Comparison of ENCODE assay signal across 14 cellular contexts in the genomic region with DNA sequence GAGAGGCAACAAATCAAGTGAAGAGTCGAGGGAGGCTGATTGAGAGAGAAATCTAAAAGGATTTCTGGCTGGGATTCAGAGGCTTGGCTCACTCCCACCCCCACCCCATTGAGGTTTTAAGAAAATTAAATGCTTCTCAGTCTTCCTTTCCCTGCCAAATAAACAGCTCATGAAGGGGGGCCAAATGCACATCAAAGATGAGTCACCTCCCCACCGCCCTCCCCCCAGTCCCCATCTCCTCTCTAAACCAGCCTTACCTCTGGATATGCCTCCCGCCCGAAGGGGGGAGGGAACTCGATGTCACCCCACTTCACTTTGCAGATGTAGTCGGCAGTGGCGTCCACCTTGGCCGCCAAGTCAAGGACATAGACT. TPM values are rescaled to one million over a fixed set of nuclear protein-coding genes. Genes with fewer than 3 reads are reported as not detected.
DNase-seq lines count a peak whose midpoint lies in the region; ATAC-seq, FAIRE-seq and TF ChIP-seq lines count a peak whose summit lies in the region.
"Had no signal": no experiment of that assay in that cellular context is flagged by ENCODE, and none has a peak within 500 bp of the region (broad histone marks: within the 10 kb centered on the region; RNA-seq: fewer than 3 reads in every experiment).

No MANE protein-coding gene starts in this region.

- H3K79me2 ChIP-seq in astrocyte (ENCODE audit: insufficient read depth, low read length), result peaks cover 63% of the 10 kb centered on the region

- no peaks in the 10 kb centered on the region for H3K9me3 ChIP-seq in astrocyte (ENCODE audit: insufficient read depth, low read depth, low read length)
- H3K9me3 ChIP-seq: thoracic aorta had no signal

- peaks cover 66% of the 10 kb centered on the region for H4K20me1 ChIP-seq in astrocyte (ENCODE audit: insufficient read depth, low read length)

- peaks cover 43% of the 10 kb centered on the region for H3K4me1 ChIP-seq in astrocyte (ENCODE audit: insufficient read depth, low read length)

- H3K36me3 Mint-ChIP-seq in HFFc6 (ENCODE audit: low read depth), result peaks cover 45% of the 10 kb centered on the region
- peaks cover 41% of the 10 kb centered on the region for H3K36me3 Mint-ChIP-seq in astrocyte (ENCODE audit: low read depth, unreplicated experiment)

- H3K4me1 Mint-ChIP-seq in HFFc6 (ENCODE audit: low read depth) (peaks cover 52% of the 10 kb centered on the region), astrocyte (ENCODE audit: low read depth, unreplicated experiment) (peaks cover 31% of the 10 kb centered on the region)
- H3K4me1 Mint-ChIP-seq: activated naive CD4-positive, alpha-beta T cell treated with anti-CD3 and anti-CD28 coated beads, Interleukin-2, amount 10 ng/mL, durations not matched to agents 7 days and 5 days; CD14-positive monocyte had no signal

- no peak for FAIRE-seq in astrocyte (lab: Jason Lieb, UNC)
- FAIRE-seq: endometrium had no signal

- peaks cover 70% of the 10 kb centered on the region for H3K36me3 ChIP-seq in astrocyte (ENCODE audit: insufficient read depth, low read length)

- H3K4me3 Mint-ChIP-seq in HFFc6, result peak overlapping the region; percentile 23
- peak overlapping the region; percentile 23 for H3K4me3 Mint-ChIP-seq in astrocyte (ENCODE audit: unreplicated experiment)
- H3K4me3 Mint-ChIP-seq: activated CD4-positive, alpha-beta T cell treated with anti-CD3 and anti-CD28 coated beads, Interleukin-2, amount 10 ng/mL, durations not matched to agents 24 days and 14 days; activated naive CD4-positive, alpha-beta T cell treated with anti-CD3 and anti-CD28 coated beads, Interleukin-2, amount 10 ng/mL, durations not matched to agents 7 days and 5 days; CD14-positive monocyte had no signal

- TF ChIP-seq CTCF in AG04449 (IDR thresholded peaks at IDR 0.05; ENCODE audit: insufficient read depth, low read length, missing control alignments) (no peak), HFFc6 (IDR thresholded peaks at IDR 0.05) (no peak), astrocyte (IDR thresholded peaks at IDR 0.05; ENCODE audit: insufficient read depth, low read depth, low read length) (no peak)

- H3K4me3 ChIP-seq in AG04449 (ENCODE audit: low read depth, low read length) (no peak overlapping the region), astrocyte (ENCODE audit: insufficient read depth, low read depth, low read length) (no peak overlapping the region)
- H3K4me3 ChIP-seq: thoracic aorta had no signal

- no peak overlapping the region for H2AFZ ChIP-seq in astrocyte (ENCODE audit: low read depth, low read length)

- CTCF ChIA-PET in AG04449 (lab: Yijun Ruan, JAX), result interaction anchor here (0.6 to 0.7 kb wide), 2 partner anchors 38 to 53 kb away, joined by 3 read pairs; no protein-coding TSS in a partner anchor

- DNase-seq in AG04449 (ENCODE audit: low read depth, low spot score) (peak; percentile 34), HFFc6 (peak; percentile 59), astrocyte (ENCODE audit: low read depth) (peak; percentile 88), myocyte (ENCODE audit: low read depth) (peak; percentile 30), NCI-H524 treated with DMSO at 0.1 percent for 48 hours (lab: John Stamatoyannopoulos, UW) (no peak), NCI-H774 (lab: John Stamatoyannopoulos, UW) (no peak)
- DNase-seq: activated CD4-positive, alpha-beta T cell treated with anti-CD3 and anti-CD28 coated beads, Interleukin-2, amount 10 ng/mL, durations not matched to agents 24 days and 14 days; activated naive CD4-positive, alpha-beta T cell treated with anti-CD3 and anti-CD28 coated beads, Interleukin-2, amount 10 ng/mL, durations not matched to agents 7 days and 5 days; stimulated activated CD4-positive, alpha-beta T cell treated with anti-CD3 and anti-CD28 coated beads, Interleukin-2, amount 100 ng/mL, for 48 hours had no signal

- no peak for ATAC-seq in HG03439 (IDR thresholded peaks at IDR 0.05; ENCODE audit: unreplicated experiment)
- ATAC-seq in HG03280 (IDR thresholded peaks at IDR 0.05; ENCODE audit: unreplicated experiment), result no peak

- peak overlapping the region; percentile 79 for H3K27ac ChIP-seq in astrocyte (ENCODE audit: low read depth, low read length)
- H3K27ac ChIP-seq: thoracic aorta had no signal

- peak overlapping the region; percentile 77 for H3K4me2 ChIP-seq in astrocyte (ENCODE audit: low read length)

- H3K27me3 Mint-ChIP-seq in HFFc6 (ENCODE audit: insufficient read depth), result no peaks in the 10 kb centered on the region; the same call in none of the 2 replicates
- no peaks in the 10 kb centered on the region for H3K27me3 Mint-ChIP-seq in astrocyte (ENCODE audit: low read depth, unreplicated experiment)
- H3K27me3 Mint-ChIP-seq: activated CD4-positive, alpha-beta T cell treated with anti-CD3 and anti-CD28 coated beads, Interleukin-2, amount 10 ng/mL, durations not matched to agents 24 days and 14 days; activated naive CD4-positive, alpha-beta T cell treated with anti-CD3 and anti-CD28 coated beads, Interleukin-2, amount 10 ng/mL, durations not matched to agents 7 days and 5 days had no signal

- no peaks in the 10 kb centered on the region for H3K27me3 ChIP-seq in astrocyte (ENCODE audit: insufficient read depth, low read length)

- H3K9ac ChIP-seq in astrocyte (ENCODE audit: low read length), result peak overlapping the region; percentile 73

- H3K9me3 Mint-ChIP-seq in HFFc6 (no peaks in the 10 kb centered on the region), astrocyte (ENCODE audit: unreplicated experiment) (no peaks in the 10 kb centered on the region)
- H3K9me3 Mint-ChIP-seq: activated CD4-positive, alpha-beta T cell treated with anti-CD3 and anti-CD28 coated beads, Interleukin-2, amount 10 ng/mL, durations not matched to agents 24 days and 14 days; activated naive CD4-positive, alpha-beta T cell treated with anti-CD3 and anti-CD28 coated beads, Interleukin-2, amount 10 ng/mL, durations not matched to agents 7 days and 5 days had no signal

- POLR2A ChIA-PET in AG04449 (lab: Yijun Ruan, JAX), result interaction anchor here (0.6 to 1.4 kb wide), 3 partner anchors 12 to 13 kb away, joined by 3 to 4 read pairs (median 4); partner anchors contain the start of gene ACLY

- H3K27ac Mint-ChIP-seq in HFFc6 (peak overlapping the region; percentile 82), astrocyte (ENCODE audit: unreplicated experiment) (peak overlapping the region; percentile 67)
- H3K27ac Mint-ChIP-seq: activated naive CD4-positive, alpha-beta T cell treated with anti-CD3 and anti-CD28 coated beads, Interleukin-2, amount 10 ng/mL, durations not matched to agents 7 days and 5 days had no signal

RNA-seq across cellular contexts. Expression of gene ACLY, which starts 11.6 kb away (rescaled TPM):
- total RNA-seq in HFFc6 (2021; fragmentation: NEBNext Ultra II Directional; extraction: Animal tissue kit (Norgen Biotek cat#: 25700)), result 100 to 1,000 TPM; 254 to 315 (median 279) TPM
- total RNA-seq in astrocyte, result 296 and 326 TPM in 2 replicates
- 107 and 165 TPM in 2 replicates for total RNA-seq in myocyte
- polyA plus RNA-seq in myocyte (2012), result 124 TPM

RNA-seq across cellular contexts. Expression of gene ODAD4, which starts 23.2 kb away (rescaled TPM):
- total RNA-seq in HFFc6 (2021; fragmentation: NEBNext Ultra II Directional; extraction: Animal tissue kit (Norgen Biotek cat#: 25700)), result 1 to 10 TPM in 3 of 6 experiments, under 1 TPM in 3; 0.74 to 1.8 (median 0.97) TPM
- total RNA-seq in astrocyte (0.98 and 1.1 TPM in 2 replicates), myocyte (0.57 and 1.8 TPM in 2 replicates)
- 1.8 TPM for polyA plus RNA-seq in myocyte (2012)

RNA-seq across cellular contexts. Expression of gene KLHL11, which starts 41.9 kb away (rescaled TPM):
- total RNA-seq in HFFc6 (2021; fragmentation: NEBNext Ultra II Directional; extraction: Animal tissue kit (Norgen Biotek cat#: 25700)), result 10 to 100 TPM; 13.4 to 16.2 (median 15.7) TPM
- total RNA-seq in astrocyte (12.3 and 12.8 TPM in 2 replicates), myocyte (10.9 and 13.7 TPM in 2 replicates)
- 3.1 TPM for polyA plus RNA-seq in myocyte (2012)

RNA-seq across cellular contexts. Expression of gene CNP, which starts 59.4 kb away (rescaled TPM):
- total RNA-seq in HFFc6 (2021; fragmentation: NEBNext Ultra II Directional; extraction: Animal tissue kit (Norgen Biotek cat#: 25700)), result 100 to 1,000 TPM; 105 to 118 (median 111) TPM
- total RNA-seq in astrocyte (169 and 177 TPM in 2 replicates), myocyte (64.0 and 66.1 TPM in 2 replicates)
- 75.3 TPM for polyA plus RNA-seq in myocyte (2012)

Comparison
In these comparisons a context has a peak if more than half of its experiments do, and no peak if none do; other contexts are left out.
1. DNase-seq: peak in AG04449 (single experiment), HFFc6 (single experiment), astrocyte (single experiment) and myocyte (single experiment); none in NCI-H524 treated with DMSO at 0.1 percent for 48 hours (single experiment) and NCI-H774 (single experiment).